8 cellular contexts compared by ENCODE assay signal in genomic region chr6:81750660-81751387, GRCh38. TPM values are rescaled to one million over a fixed set of nuclear protein-coding genes. Genes with fewer than 3 reads are reported as not detected.
DNase-seq lines count a peak whose midpoint lies in the region; ATAC-seq, FAIRE-seq and TF ChIP-seq lines count a peak whose summit lies in the region.

No MANE protein-coding gene starts in this region.

- no peak for DNase-seq in cardiac muscle cell (ENCODE audit: low read depth in 1 of 2, low spot score in 1 of 2)
- no peak for DNase-seq in cardiac septum (ENCODE audit: low spot score)
- no peak for DNase-seq in astrocyte (ENCODE audit: low read depth)
- no peak for DNase-seq in lower lobe of right lung
- DNase-seq in upper lobe of right lung: no peak
- no peak for DNase-seq in H4 (ENCODE audit: low spot score)

- intact Hi-C loops in cardiac septum (cut with DNase I) (loop anchor here (5.0 to 10.0 kb wide), 8 partner anchors 129 to 509 kb away; no protein-coding TSS in a partner anchor), lower lobe of right lung (cut with DNase I) (no loop called here), upper lobe of right lung (cut with DNase I) (no loop called here)

- H3K36me3 ChIP-seq in cardiac muscle cell (no peaks in the 10 kb centered on the region), astrocyte (ENCODE audit: insufficient read depth, low read length) (peaks cover 4% of the 10 kb centered on the region), lower lobe of right lung (peaks cover 10% of the 10 kb centered on the region), upper lobe of right lung (peaks cover 8% of the 10 kb centered on the region)

- peak overlapping the region; percentile 52 for H3K27ac ChIP-seq in cardiac muscle cell
- peak overlapping the region; percentile 96 for H3K27ac ChIP-seq in astrocyte (ENCODE audit: low read depth, low read length)
- H3K27ac ChIP-seq in lower lobe of right lung: peak overlapping the region; percentile 95
- H3K27ac ChIP-seq in upper lobe of right lung: peak overlapping the region; percentile 94

- H3K4me1 Mint-ChIP-seq in astrocyte (ENCODE audit: low read depth, unreplicated experiment): peaks cover 10% of the 10 kb centered on the region

- no peaks in the 10 kb centered on the region for H3K9me3 ChIP-seq in cardiac muscle cell (ENCODE audit: low read depth)
- no peaks in the 10 kb centered on the region for H3K9me3 ChIP-seq in astrocyte (ENCODE audit: insufficient read depth, low read depth, low read length)
- H3K9me3 ChIP-seq in lower lobe of right lung: no peaks in the 10 kb centered on the region
- H3K9me3 ChIP-seq in upper lobe of right lung: no peaks in the 10 kb centered on the region

- H3K27me3 ChIP-seq in cardiac muscle cell (no peaks in the 10 kb centered on the region), astrocyte (ENCODE audit: insufficient read depth, low read length) (no peaks in the 10 kb centered on the region), lower lobe of right lung (ENCODE audit: low read depth) (no peaks in the 10 kb centered on the region), upper lobe of right lung (no peaks in the 10 kb centered on the region)

- TF ChIP-seq CTCF in cardiac muscle cell (IDR thresholded peaks at IDR 0.05; ENCODE audit: low read depth, low read length) (no peak), astrocyte (IDR thresholded peaks at IDR 0.05; ENCODE audit: insufficient read depth, low read depth, low read length) (no peak), lower lobe of right lung (IDR thresholded peaks at IDR 0.05) (no peak), upper lobe of right lung (IDR thresholded peaks at IDR 0.05) (no peak)

- ATAC-seq in lower lobe of right lung (no peak), upper lobe of right lung (no peak), GM21576 (IDR thresholded peaks at IDR 0.05; ENCODE audit: unreplicated experiment) (no peak), HG03432 (IDR thresholded peaks at IDR 0.05; ENCODE audit: unreplicated experiment) (no peak)

- H3K79me2 ChIP-seq in astrocyte (ENCODE audit: insufficient read depth, low read length): peaks cover 40% of the 10 kb centered on the region

- H3K4me1 ChIP-seq in cardiac muscle cell (ENCODE audit: low read depth): peaks cover 11% of the 10 kb centered on the region
- H3K4me1 ChIP-seq in astrocyte (ENCODE audit: insufficient read depth, low read length): peaks cover 15% of the 10 kb centered on the region
- peaks cover 32% of the 10 kb centered on the region for H3K4me1 ChIP-seq in lower lobe of right lung
- peaks cover 11% of the 10 kb centered on the region for H3K4me1 ChIP-seq in upper lobe of right lung

- H3K9ac ChIP-seq in astrocyte (ENCODE audit: low read length): peak overlapping the region; percentile 92

- peak overlapping the region; percentile 64 for H3K27ac Mint-ChIP-seq in astrocyte (ENCODE audit: unreplicated experiment)

- H2AFZ ChIP-seq in astrocyte (ENCODE audit: low read depth, low read length): no peak overlapping the region

- peaks cover 37% of the 10 kb centered on the region for H4K20me1 ChIP-seq in astrocyte (ENCODE audit: insufficient read depth, low read length)

- H3K4me3 ChIP-seq in cardiac muscle cell: peak overlapping the region; percentile 78
- H3K4me3 ChIP-seq in astrocyte (ENCODE audit: insufficient read depth, low read depth, low read length): peak overlapping the region; percentile 89
- H3K4me3 ChIP-seq in lower lobe of right lung: peak overlapping the region; percentile 68
- H3K4me3 ChIP-seq in upper lobe of right lung: peak overlapping the region; percentile 84

- no peaks in the 10 kb centered on the region for H3K9me3 Mint-ChIP-seq in astrocyte (ENCODE audit: unreplicated experiment)

- peak overlapping the region; percentile 97 for H3K4me3 Mint-ChIP-seq in astrocyte (ENCODE audit: unreplicated experiment)

- no peak for FAIRE-seq in astrocyte (lab: Jason Lieb, UNC)

- H3K4me2 ChIP-seq in astrocyte (ENCODE audit: low read length): peak overlapping the region; percentile 98

- H3K27me3 Mint-ChIP-seq in astrocyte (ENCODE audit: low read depth, unreplicated experiment): no peaks in the 10 kb centered on the region

- peaks cover 22% of the 10 kb centered on the region for H3K36me3 Mint-ChIP-seq in astrocyte (ENCODE audit: low read depth, unreplicated experiment)

RNA-seq across cellular contexts. Expression of gene TENT5A, which starts 1.7 kb away (rescaled TPM):
- total RNA-seq in cardiac muscle cell (6.5 and 9.2 TPM in 2 replicates), cardiac septum (35.2 TPM), astrocyte (17.8 and 19.7 TPM in 2 replicates), lower lobe of right lung (26.6 TPM), upper lobe of right lung (17.2 TPM)
- polyA plus RNA-seq in cardiac muscle cell: 8.1 and 14.4 TPM in 2 replicates
- 16.4 and 19.3 TPM in 2 replicates for total RNA-seq in H4 (2014; rRNA removed; shearing (Covaris generic))
